In the genomic region with DNA sequence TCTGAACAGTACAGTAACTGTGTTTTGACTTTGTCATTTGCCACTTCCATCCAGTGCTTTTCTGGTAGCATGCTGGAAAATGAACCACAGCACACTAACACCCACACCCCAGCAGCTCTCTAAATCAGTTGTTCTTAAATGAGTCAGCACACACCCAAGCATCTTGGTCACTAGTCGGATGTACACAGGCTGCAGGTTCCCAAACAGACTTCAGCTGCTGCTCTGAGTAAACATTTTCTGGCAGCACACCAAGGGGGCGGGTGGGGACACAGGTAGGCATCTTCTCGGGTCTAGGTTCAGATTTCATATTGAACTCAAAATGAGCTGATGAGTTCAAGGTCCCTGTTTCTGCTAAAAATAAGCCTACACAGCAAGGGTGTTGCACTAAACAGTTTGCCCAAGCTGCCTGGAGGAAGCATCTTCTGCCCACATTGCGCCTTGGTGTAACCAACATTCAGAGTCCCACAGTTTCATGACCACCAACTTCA, we compare ENCODE assay signal across 8 cellular contexts. TPM values are rescaled to one million over a fixed set of nuclear protein-coding genes. Genes with fewer than 3 reads are reported as not detected.
DNase-seq lines count a peak whose midpoint lies in the region; ATAC-seq, FAIRE-seq and TF ChIP-seq lines count a peak whose summit lies in the region.

No MANE protein-coding gene starts in this region.

- BruUV-seq in PC-9 (replicated peaks; lab: Mats Ljungman, UMichigan), result no TSS peak

- DNase-seq in NCI-H146 (lab: John Stamatoyannopoulos, UW) (peak; percentile 8), NCI-H146 treated with DMSO at 0.1 percent for 48 hours (lab: John Stamatoyannopoulos, UW; ENCODE audit: unreplicated experiment) (no peak), T-helper 17 cell (no peak), keratinocyte (ENCODE audit: low read depth, low spot score) (no peak), MG63 (no peak), spleen (no peak), PC-9 (no peak)

- no peak for TF ChIP-seq CTCF in keratinocyte (optimal IDR thresholded peaks at IDR 0.05 in 1 of 3, IDR thresholded peaks at IDR 0.05 in 1 of 3, conservative IDR thresholded peaks at IDR 0.05 in 1 of 3; ENCODE audit: extremely low read depth in 1 of 3, insufficient read depth in 2 of 3, low read length in 3 of 3)
- no peak for TF ChIP-seq CTCF in spleen (IDR thresholded peaks at IDR 0.05 in 8 of 11, conservative IDR thresholded peaks at IDR 0.05 in 3 of 11)
- TF ChIP-seq CTCF in PC-9 (conservative IDR thresholded peaks at IDR 0.05), result no peak

- no peaks in the 10 kb centered on the region for H4K20me1 ChIP-seq in keratinocyte (ENCODE audit: control insufficient read depth, extremely low read depth, insufficient read depth, low read length)
- H4K20me1 ChIP-seq in PC-9 (ENCODE audit: insufficient read depth), result no peaks in the 10 kb centered on the region

- no peak overlapping the region for H3K27ac Mint-ChIP-seq in T-helper 17 cell

- H3K4me2 ChIP-seq in keratinocyte (ENCODE audit: control insufficient read depth, extremely low read depth, insufficient read depth, low read depth, low read length), result no peak overlapping the region
- H3K4me2 ChIP-seq in PC-9, result no peak overlapping the region

- H3K9ac ChIP-seq in keratinocyte (ENCODE audit: control insufficient read depth, extremely low read depth, insufficient read depth, low read length), result no peak overlapping the region

- H3K36me3 ChIP-seq in keratinocyte (ENCODE audit: control insufficient read depth in 2 of 2, extremely low read depth in 1 of 2, insufficient read depth in 2 of 2, low read length in 2 of 2), result no peaks in the 10 kb centered on the region
- H3K36me3 ChIP-seq in MG63, result no peaks in the 10 kb centered on the region
- no peaks in the 10 kb centered on the region for H3K36me3 ChIP-seq in spleen
- H3K36me3 ChIP-seq in PC-9 (ENCODE audit: low read depth), result no peaks in the 10 kb centered on the region

- H3K4me1 ChIP-seq in keratinocyte (ENCODE audit: control insufficient read depth, extremely low read depth, insufficient read depth, low read length), result no peaks in the 10 kb centered on the region
- H3K4me1 ChIP-seq in spleen, result peaks cover 0 to 26% (median 0%) of the 10 kb centered on the region in 6 donors
- no peaks in the 10 kb centered on the region for H3K4me1 ChIP-seq in PC-9 (replicated peaks; ENCODE audit: insufficient read depth)

- no peaks in the 10 kb centered on the region for H3K9me1 ChIP-seq in keratinocyte (ENCODE audit: control insufficient read depth, extremely low read depth, insufficient read depth, low read length)

- peak; percentile 77 for FAIRE-seq in keratinocyte (lab: Jason Lieb, UNC)

- H3K4me1 Mint-ChIP-seq in T-helper 17 cell, result peaks cover 23% of the 10 kb centered on the region

- dilution Hi-C loops in keratinocyte (cut with MboI; ENCODE audit: extremely low pct_ligation_motif_present, low sequenced_read_pairs), result no loop called here

- H2AFZ ChIP-seq in keratinocyte (ENCODE audit: control insufficient read depth, low read length) (no peak overlapping the region), PC-9 (no peak overlapping the region)

- H3K4me3 ChIP-seq in keratinocyte (ENCODE audit: control insufficient read depth in 2 of 3, extremely low read depth in 1 of 3, insufficient read depth in 2 of 3, low read depth in 1 of 3, low read length in 3 of 3) (no peak overlapping the region), MG63 (no peak overlapping the region), spleen (no peak overlapping the region), PC-9 (no peak overlapping the region)

- ATAC-seq in HG02981 (IDR thresholded peaks at IDR 0.05; ENCODE audit: unreplicated experiment), result peak; percentile 87
- peak; percentile 57 for ATAC-seq in T-helper 17 cell

- no peak for TF ChIP-seq POLR2A in spleen (IDR thresholded peaks at IDR 0.05)

- no peaks in the 10 kb centered on the region for H3K79me2 ChIP-seq in keratinocyte (ENCODE audit: control insufficient read depth, insufficient read depth, low read length)
- H3K79me2 ChIP-seq in PC-9 (ENCODE audit: low read depth), result no peaks in the 10 kb centered on the region

- H3K9me2 ChIP-seq in PC-9 (ENCODE audit: insufficient read depth), result 0 out of 2 replicates have a peak, but pooled peaks cover 4% of the 10 kb centered on the region

- H3F3A ChIP-seq in PC-9 (ENCODE audit: insufficient read depth, low read depth), result no peaks in the 10 kb centered on the region

- H3K27me3 Mint-ChIP-seq in T-helper 17 cell, result peaks cover 10% of the 10 kb centered on the region

- H3K9me3 ChIP-seq in T-helper 17 cell (ENCODE audit: control insufficient read depth, low read length, poor library complexity, severe bottlenecking) (no peaks in the 10 kb centered on the region), keratinocyte (ENCODE audit: control insufficient read depth, low read depth, low read length) (no peaks in the 10 kb centered on the region), MG63 (no peaks in the 10 kb centered on the region), spleen (peaks cover 0 to 5% (median 0%) of the 10 kb centered on the region in 8 donors), PC-9 (ENCODE audit: insufficient read depth, low read depth) (no peaks in the 10 kb centered on the region)

- CTCF ChIA-PET in PC-9 (lab: Charles Lee), result interaction anchor here (0.5 kb wide), 1 partner anchor 62 kb away, joined by 3 read pairs; no protein-coding TSS in a partner anchor

- 46 to 78% (median 68%) methylated on average over 3 to 4 of the region's 4 CpGs for WGBS in spleen, 5 donors

- H3K27ac ChIP-seq in keratinocyte (ENCODE audit: control insufficient read depth, insufficient read depth, low read length), result no peak overlapping the region
- H3K27ac ChIP-seq in spleen, result peak overlapping the region in 4 of 8 donors; percentile 1 to 67 (median 21)
- no peak overlapping the region for H3K27ac ChIP-seq in PC-9

- POLR2A ChIA-PET in PC-9 (lab: Charles Lee; ENCODE audit: unreplicated experiment), result interaction anchor here (0.6 kb wide), 2 partner anchors 79 to 636 kb away, joined by 3 to 4 read pairs; no protein-coding TSS in a partner anchor

- intact Hi-C loops in spleen (cut with DNase I; ENCODE audit: low total_unique reads), result no loop called here
- intact Hi-C loops in PC-9 (cut with micrococcal nuclease; ENCODE audit: unreplicated experiment), result no loop called here

- H3K27me3 ChIP-seq in keratinocyte (ENCODE audit: control insufficient read depth, extremely low read depth, insufficient read depth, low read length) (no peaks in the 10 kb centered on the region), MG63 (no peaks in the 10 kb centered on the region), spleen (replicated peaks in 1 of 7) (no peaks in the 10 kb centered on the region), PC-9 (ENCODE audit: insufficient read depth, low read depth) (no peaks in the 10 kb centered on the region)

- H3K4me3 Mint-ChIP-seq in T-helper 17 cell, result peak overlapping the region; percentile 51

- no peaks in the 10 kb centered on the region for H3K36me3 Mint-ChIP-seq in T-helper 17 cell (ENCODE audit: low read depth)

RNA-seq across cellular contexts. Expression of a gene that starts 39.8 kb away (rescaled TPM):
- total RNA-seq in T-helper 17 cell, result 1 to 10 TPM in 1 of 2 donors, under 1 TPM in 1; 0.99 to 1.2 TPM
- polyA plus RNA-seq in keratinocyte, result not detected in 3 replicates
- not detected for polyA plus RNA-seq in keratinocyte (2011; ENCODE audit: low read depth)
- not detected in 2 replicates for polyA plus RNA-seq in keratinocyte (2011; cell fraction: cytosol; rRNA removed)
- polyA plus RNA-seq in keratinocyte (2011; cell fraction: nucleus; rRNA removed), result not detected in 2 replicates
- polyA plus RNA-seq in keratinocyte (2012; ENCODE audit: low replicate concordance), result not detected in 2 replicates
- not detected in 3 replicates for polyA minus RNA-seq in keratinocyte
- polyA minus RNA-seq in keratinocyte (2011; cell fraction: cytosol; rRNA and poly(A)+ RNA removed), result not detected
- polyA minus RNA-seq in keratinocyte (2011; cell fraction: nucleus; rRNA and poly(A)+ RNA removed), result not detected in 2 replicates
- not detected in 2 replicates for total RNA-seq in MG63 (2014; rRNA removed; shearing (Covaris generic); ENCODE audit: low replicate concordance)
- 1 to 10 TPM in 2 of 7 donors, under 1 TPM in 4, not detected in 1; 0.51 to 2.2 (median 0.80) TPM for total RNA-seq in spleen
- under 1 TPM; 0.23 to 0.58 (median 0.24) TPM for polyA plus RNA-seq in spleen
- not detected in 2 replicates for total RNA-seq in PC-9 (2021)
